35 cellular contexts compared by ENCODE assay signal in the genomic region with DNA sequence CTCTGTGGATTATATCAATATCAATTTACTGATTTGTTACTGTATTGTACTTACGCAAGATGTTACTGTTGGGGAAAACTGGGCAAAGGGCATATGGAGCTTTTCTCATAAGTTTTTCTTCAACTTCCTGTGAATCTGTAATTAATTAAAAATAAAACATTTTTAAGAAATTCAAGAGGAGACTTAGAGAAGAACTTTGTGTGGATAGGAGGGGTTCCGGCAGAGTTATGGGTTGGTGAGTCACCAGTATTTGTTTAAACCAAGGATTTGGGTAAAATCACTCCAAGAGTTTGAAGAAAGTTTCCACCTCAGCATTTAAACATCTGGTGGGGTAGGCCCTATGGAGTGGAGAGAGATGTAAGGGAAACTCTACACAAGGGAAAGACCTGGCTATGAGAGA.
"Had no signal": no experiment of that assay in that cellular context is flagged by ENCODE, and none has a peak within 500 bp of the region (broad histone marks: within the 10 kb centered on the region; RNA-seq: fewer than 3 reads in every experiment).

No MANE protein-coding gene starts in this region.

- H3K27ac ChIP-seq: adrenal gland, body of pancreas, brain microvascular endothelial cell, breast epithelium, VCaP had no signal

- ATAC-seq: activated CD8-positive, alpha-beta T cell treated with anti-CD3 and anti-CD28 coated beads for 36 hours; activated naive CD4-positive, alpha-beta T cell treated with anti-CD3 and anti-CD28 coated beads, Interleukin-2, amount 50 U/mL, for 72 hours; activated T-cell treated with anti-CD3 and anti-CD28 coated beads, Interleukin-2, amount 50 U/mL, for 4 hours; activated T-cell treated with anti-CD3 and anti-CD28 coated beads, Interleukin-2, amount 50 U/mL, for 72 hours; activated T-helper 17 cell treated with anti-CD3 and anti-CD28 coated beads, Interleukin-2, amount 50 U/mL, for 72 hours; body of pancreas had no signal

- H3K9me3 Mint-ChIP-seq: activated CD4-positive, alpha-beta memory T cell treated with anti-CD3 and anti-CD28 coated beads for 36 hours; activated CD4-positive, alpha-beta T cell treated with anti-CD3 and anti-CD28 coated beads, Interleukin-2, amount 10 ng/mL, durations not matched to agents 24 days and 14 days; activated CD8-positive, alpha-beta T cell treated with anti-CD3 and anti-CD28 coated beads for 36 hours; activated naive CD8-positive, alpha-beta T cell treated with anti-CD3 and anti-CD28 coated beads for 36 hours; activated T-cell treated with anti-CD3 and anti-CD28 coated beads, Interleukin-2, amount 50 U/mL, for 4 hours; activated T-cell treated with anti-CD3 and anti-CD28 coated beads, Interleukin-2, amount 50 U/mL, for 72 hours; activated T-helper 1 cell treated with anti-CD3 and anti-CD28 coated beads, Interleukin-12 subunit alpha, Interleukin-12 subunit beta, Interleukin-2, Interleukin-4 antibody, amounts not matched to agents 30 ng/mL and 10 ng/mL and 1 ng/mL, durations not matched to agents 14 hours and 24 hours and 36 hours; activated T-helper 17 cell treated with anti-CD3 and anti-CD28 coated beads, Interleukin-2, amount 50 U/mL, for 72 hours; T-helper 2 cell treated with Interferon-gamma antibody and Interleukin-4, amounts not matched to agents 5 μg/mL and 100 μg/mL, for 36 hours had no signal

- H3K4me1 Mint-ChIP-seq: activated B cell treated with CpG ODN at 0.5 μM for 24 hours; activated CD4-positive, alpha-beta T cell treated with anti-CD3 and anti-CD28 coated beads, Interleukin-2, amount 10 ng/mL, durations not matched to agents 24 days and 14 days; activated naive CD8-positive, alpha-beta T cell treated with anti-CD3 and anti-CD28 coated beads for 36 hours; activated T-helper 17 cell treated with anti-CD3 and anti-CD28 coated beads, Interleukin-2, amount 50 U/mL, for 72 hours had no signal

- H3K27ac Mint-ChIP-seq: activated B cell treated with CpG ODN at 0.5 μM for 24 hours; activated CD4-positive, alpha-beta memory T cell treated with anti-CD3 and anti-CD28 coated beads for 36 hours; activated CD4-positive, alpha-beta T cell treated with anti-CD3 and anti-CD28 coated beads, Interleukin-2, amount 10 ng/mL, durations not matched to agents 24 days and 14 days; activated CD8-positive, alpha-beta T cell treated with anti-CD3 and anti-CD28 coated beads for 36 hours; activated naive CD4-positive, alpha-beta T cell treated with anti-CD3 and anti-CD28 coated beads for 36 hours; activated naive CD4-positive, alpha-beta T cell treated with anti-CD3 and anti-CD28 coated beads, Interleukin-2, amount 50 U/mL, for 72 hours; activated naive CD8-positive, alpha-beta T cell treated with anti-CD3 and anti-CD28 coated beads for 36 hours; activated T-cell treated with anti-CD3 and anti-CD28 coated beads, Interleukin-2, amount 50 U/mL, for 72 hours; activated T-helper 1 cell treated with anti-CD3 and anti-CD28 coated beads, Interleukin-12 subunit alpha, Interleukin-12 subunit beta, Interleukin-2, Interleukin-4 antibody, amounts not matched to agents 30 ng/mL and 10 ng/mL and 1 ng/mL, durations not matched to agents 14 hours and 24 hours and 36 hours; activated T-helper 17 cell treated with anti-CD3 and anti-CD28 coated beads, Interleukin-2, amount 50 U/mL, for 72 hours; T-helper 2 cell treated with Interferon-gamma antibody and Interleukin-4, amounts not matched to agents 5 μg/mL and 100 μg/mL, for 36 hours had no signal

- FAIRE-seq: astrocyte, TTC549 had no signal

- H3K27me3 Mint-ChIP-seq: activated B cell treated with CpG ODN at 0.5 μM for 24 hours; activated CD4-positive, alpha-beta memory T cell treated with anti-CD3 and anti-CD28 coated beads for 36 hours; activated CD4-positive, alpha-beta T cell treated with anti-CD3 and anti-CD28 coated beads, Interleukin-2, amount 10 ng/mL, durations not matched to agents 24 days and 14 days had no signal

- H3K4me3 Mint-ChIP-seq: activated B cell treated with CpG ODN at 0.5 μM for 24 hours; activated CD4-positive, alpha-beta memory T cell treated with anti-CD3 and anti-CD28 coated beads for 36 hours; activated CD4-positive, alpha-beta T cell treated with anti-CD3 and anti-CD28 coated beads, Interleukin-2, amount 10 ng/mL, durations not matched to agents 24 days and 14 days; activated CD8-positive, alpha-beta T cell treated with anti-CD3 and anti-CD28 coated beads for 36 hours; activated naive CD4-positive, alpha-beta T cell treated with anti-CD3 and anti-CD28 coated beads for 36 hours; activated naive CD8-positive, alpha-beta T cell treated with anti-CD3 and anti-CD28 coated beads for 36 hours; activated T-cell treated with anti-CD3 and anti-CD28 coated beads, Interleukin-2, amount 50 U/mL, for 4 hours; activated T-cell treated with anti-CD3 and anti-CD28 coated beads, Interleukin-2, amount 50 U/mL, for 72 hours; activated T-helper 1 cell treated with anti-CD3 and anti-CD28 coated beads, Interleukin-12 subunit alpha, Interleukin-12 subunit beta, Interleukin-2, Interleukin-4 antibody, amounts not matched to agents 30 ng/mL and 10 ng/mL and 1 ng/mL, durations not matched to agents 14 hours and 24 hours and 36 hours; activated T-helper 17 cell treated with anti-CD3 and anti-CD28 coated beads, Interleukin-2, amount 50 U/mL, for 72 hours; T-helper 2 cell treated with Interferon-gamma antibody and Interleukin-4, amounts not matched to agents 5 μg/mL and 100 μg/mL, for 36 hours had no signal

- H3K36me3 Mint-ChIP-seq: activated CD4-positive, alpha-beta memory T cell treated with anti-CD3 and anti-CD28 coated beads for 36 hours; activated naive CD4-positive, alpha-beta T cell treated with anti-CD3 and anti-CD28 coated beads, Interleukin-2, amount 50 U/mL, for 72 hours; activated naive CD8-positive, alpha-beta T cell treated with anti-CD3 and anti-CD28 coated beads for 36 hours had no signal

- DNase-seq: activated B cell treated with CpG ODN at 0.5 μM for 24 hours; activated CD4-positive, alpha-beta memory T cell treated with anti-CD3 and anti-CD28 coated beads for 36 hours; activated CD4-positive, alpha-beta T cell treated with anti-CD3 and anti-CD28 coated beads for 4 hours; activated CD4-positive, alpha-beta T cell treated with anti-CD3 and anti-CD28 coated beads, Interleukin-2, amount 10 ng/mL, durations not matched to agents 24 days and 14 days; activated CD4-positive, alpha-beta T cell treated with anti-CD3 and anti-CD28 coated beads, Interleukin-2, amount 50 U/mL, for 1 hour; activated CD4-positive, alpha-beta T cell treated with anti-CD3 and anti-CD28 coated beads, Interleukin-2, amount 50 U/mL, for 4 hours; activated CD4-positive, CD25-positive, alpha-beta regulatory T cell treated with anti-CD3 and anti-CD28 coated beads, Interleukin-2, amount 50 U/mL, for 72 hours; activated CD8-positive, alpha-beta memory T cell treated with anti-CD3 and anti-CD28 coated beads, Interleukin-2, amount 50 U/mL, for 4 hours; activated CD8-positive, alpha-beta T cell treated with anti-CD3 and anti-CD28 coated beads for 36 hours; activated effector memory CD4-positive, alpha-beta T cell treated with anti-CD3 and anti-CD28 coated beads, Interleukin-2, amount 50 U/mL, for 16 hours; activated gamma-delta T cell treated with Interleukin-2 at 50 U/mL for 16 hours; activated naive CD4-positive, alpha-beta T cell; activated naive CD4-positive, alpha-beta T cell treated with anti-CD3 and anti-CD28 coated beads for 36 hours; activated naive CD4-positive, alpha-beta T cell treated with anti-CD3 and anti-CD28 coated beads, Interleukin-2, amount 50 U/mL, for 16 hours; activated naive CD8-positive, alpha-beta T cell treated with anti-CD3 and anti-CD28 coated beads for 36 hours; activated T-cell treated with anti-CD3 and anti-CD28 coated beads for 4 hours; activated T-cell treated with anti-CD3 and anti-CD28 coated beads, Interleukin-2, amount 50 U/mL, for 1 hour; activated T-cell treated with anti-CD3 and anti-CD28 coated beads, Interleukin-2, amount 50 U/mL, for 4 hours; activated T-cell treated with anti-CD3 and anti-CD28 coated beads, Interleukin-2, amount 50 U/mL, for 72 hours; adrenal gland; amniotic stem cell; aorta; body of pancreas; brain microvascular endothelial cell; central memory CD4-positive, alpha-beta T cell; T-helper 2 cell; T-helper 9 cell had no signal

- H3K4me3 ChIP-seq: adrenal gland, body of pancreas, breast epithelium had no signal

- H3K9me3 ChIP-seq: adrenal gland, body of pancreas, breast epithelium had no signal

- H3K27me3 ChIP-seq: adrenal gland, body of pancreas, brain microvascular endothelial cell, breast epithelium had no signal

- H3K36me3 ChIP-seq: adrenal gland, brain microvascular endothelial cell, breast epithelium had no signal

- H3K4me1 ChIP-seq: adrenal gland, body of pancreas, breast epithelium had no signal
